Comparison of ENCODE assay signal across 8 cellular contexts in the genomic region with DNA sequence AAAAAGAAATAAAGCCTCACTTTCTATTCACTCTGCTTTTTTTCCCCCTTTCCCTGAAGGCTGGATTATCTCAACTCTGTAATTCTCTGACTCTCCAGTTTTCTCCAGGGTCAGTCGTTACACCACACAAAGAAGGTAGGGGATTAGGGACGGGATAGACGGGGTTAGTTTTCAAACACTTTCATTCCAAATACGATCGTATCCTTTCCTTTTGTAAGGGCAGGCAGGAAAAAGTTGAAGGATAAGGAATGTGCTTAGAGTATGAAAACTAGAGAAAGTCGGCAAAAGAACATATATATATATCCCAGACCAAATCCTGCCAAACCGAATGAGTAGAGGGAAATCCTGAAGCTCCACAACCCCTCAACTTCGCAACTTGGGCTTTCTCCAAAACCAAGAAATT. TPM values are rescaled to one million over a fixed set of nuclear protein-coding genes. Genes with fewer than 3 reads are reported as not detected.
DNase-seq lines count a peak whose midpoint lies in the region; ATAC-seq and TF ChIP-seq lines count a peak whose summit lies in the region.

No MANE protein-coding gene starts in this region.

- ATAC-seq in GM23338 (no peak), T-helper 17 cell (no peak), HG03460 (IDR thresholded peaks at IDR 0.05; ENCODE audit: unreplicated experiment) (no peak)

- H3K27ac Mint-ChIP-seq in GM23338 (peak overlapping the region; percentile 93), T-helper 17 cell (peak overlapping the region; percentile 95)

- H3K9me3 ChIP-seq in T-helper 17 cell (ENCODE audit: control insufficient read depth, low read length, poor library complexity, severe bottlenecking), result no peaks in the 10 kb centered on the region

- no peaks in the 10 kb centered on the region for H3K27me3 ChIP-seq in GM23338 (ENCODE audit: insufficient read depth)

- no peaks in the 10 kb centered on the region for H3K9me3 Mint-ChIP-seq in GM23338

- peak overlapping the region; percentile 72 for H3K4me2 ChIP-seq in GM23338

- peaks cover 29% of the 10 kb centered on the region for H3K36me3 Mint-ChIP-seq in GM23338 (ENCODE audit: low read depth)
- peaks cover 13% of the 10 kb centered on the region for H3K36me3 Mint-ChIP-seq in T-helper 17 cell (ENCODE audit: low read depth)

- H3K4me3 Mint-ChIP-seq in GM23338 (peak overlapping the region; percentile 98), T-helper 17 cell (peak overlapping the region; percentile 98)

- H3K27ac ChIP-seq in GM23338 (ENCODE audit: low read depth), result peak overlapping the region; percentile 60

- H3K4me1 ChIP-seq in GM23338 (ENCODE audit: insufficient read depth), result peaks cover 17% of the 10 kb centered on the region

- H3K27me3 Mint-ChIP-seq in GM23338 (ENCODE audit: insufficient read depth, low read depth, poor library complexity) (peaks cover 3% of the 10 kb centered on the region), T-helper 17 cell (no peaks in the 10 kb centered on the region)

- TF ChIP-seq CTCF in GM23338 (conservative IDR thresholded peaks at IDR 0.05; ENCODE audit: low read depth in 2 of 2) (no peak), fibroblast of the aortic adventitia (IDR thresholded peaks at IDR 0.05; ENCODE audit: insufficient read depth, low read length) (no peak)

- H3K36me3 ChIP-seq in GM23338 (ENCODE audit: insufficient read depth), result peaks cover 13% of the 10 kb centered on the region

- peaks cover 4% of the 10 kb centered on the region; the same call in 1 of the 2 replicates for H3F3A ChIP-seq in GM23338 (replicated peaks; ENCODE audit: low read depth)

- in situ Hi-C loops in KBM-7 (cut with MboI; ENCODE audit: low pct_unique_long_range_greater_than_20kb, low sequenced_read_pairs), result no loop called here

- H3K4me1 Mint-ChIP-seq in GM23338, result peaks cover 30% of the 10 kb centered on the region
- H3K4me1 Mint-ChIP-seq in T-helper 17 cell, result peaks cover 54% of the 10 kb centered on the region

- no peaks in the 10 kb centered on the region for H3K9me2 ChIP-seq in GM23338 (ENCODE audit: insufficient read depth)

- H3K4me3 ChIP-seq in GM23338 (peak overlapping the region; percentile 44), fibroblast of the aortic adventitia (ENCODE audit: low read depth, low read length) (peak overlapping the region; percentile 64), skeletal muscle cell (ENCODE audit: low read depth, low read length) (peak overlapping the region; percentile 97)

- peaks cover 13% of the 10 kb centered on the region; the same call in 1 of the 2 replicates for H4K20me1 ChIP-seq in GM23338 (replicated peaks; ENCODE audit: insufficient read depth)

- H2AFZ ChIP-seq in GM23338, result no peak overlapping the region

- peaks cover 21% of the 10 kb centered on the region for H3K79me2 ChIP-seq in GM23338 (replicated peaks; ENCODE audit: insufficient read depth)

- DNase-seq in GM23338 (ENCODE audit: low spot score) (no peak), T-helper 17 cell (no peak), fibroblast of the aortic adventitia (ENCODE audit: low read depth) (no peak), skeletal muscle cell (ENCODE audit: low read depth) (no peak), dedifferentiated amniotic fluid mesenchymal stem cell (ENCODE audit: extremely low spot score) (no peak), pons (ENCODE audit: low spot score) (no peak), KBM-7 (no peak)

TF ChIP-seq in GM23338, 12 proteins besides CTCF, POLR2A, EP300 and RAD21:
- no peak for TF ChIP-seq ZNF114 (CRISPR knock-in tag; IDR thresholded peaks at IDR 0.05)
- TF ChIP-seq ZNF331 (CRISPR knock-in tag; IDR thresholded peaks at IDR 0.05; ENCODE audit: low read depth), result 0 out of 2 replicates have a peak, but pooled peaks have one; percentile 17

RNA-seq across cellular contexts. Expression of a gene that starts 0.6 kb away (rescaled TPM):
- total RNA-seq in GM23338 (2014; rRNA removed; shearing (Covaris generic)), result 97.2 and 142 TPM in 2 replicates
- polyA plus RNA-seq in GM23338 (2016; fragmentation: Nextera tagmentation; extraction: Ambion mirVana), result 23.3 and 26.2 TPM in 2 replicates
- total RNA-seq in T-helper 17 cell (100 to 1,000 TPM; 178 to 211 TPM), fibroblast of the aortic adventitia (ENCODE audit: low replicate concordance) (207 and 267 TPM in 2 replicates)

RNA-seq across cellular contexts. Expression of a gene that starts 9.4 kb away (rescaled TPM):
- total RNA-seq in GM23338 (2014; rRNA removed; shearing (Covaris generic)), result 4.2 and 5.4 TPM in 2 replicates
- 2.2 and 2.7 TPM in 2 replicates for polyA plus RNA-seq in GM23338 (2016; fragmentation: Nextera tagmentation; extraction: Ambion mirVana)
- total RNA-seq in T-helper 17 cell, result 1 to 10 TPM; 6.8 to 8.7 TPM
- 5.9 and 7.3 TPM in 2 replicates for total RNA-seq in fibroblast of the aortic adventitia (ENCODE audit: low replicate concordance)

RNA-seq across cellular contexts. Expression of a gene that starts 11.1 kb away (rescaled TPM):
- 1,633 and 2,039 TPM in 2 replicates for total RNA-seq in GM23338 (2014; rRNA removed; shearing (Covaris generic))
- 3,858 and 3,875 TPM in 2 replicates for polyA plus RNA-seq in GM23338 (2016; fragmentation: Nextera tagmentation; extraction: Ambion mirVana)
- total RNA-seq in T-helper 17 cell (1,000 to 10,000 TPM; 5,484 to 5,668 TPM), fibroblast of the aortic adventitia (ENCODE audit: low replicate concordance) (2,772 and 12,570 TPM in 2 replicates)

RNA-seq across cellular contexts. Expression of a gene that starts 23.1 kb away (rescaled TPM):
- 231 and 237 TPM in 2 replicates for total RNA-seq in GM23338 (2014; rRNA removed; shearing (Covaris generic))
- polyA plus RNA-seq in GM23338 (2016; fragmentation: Nextera tagmentation; extraction: Ambion mirVana), result 349 and 373 TPM in 2 replicates
- total RNA-seq in T-helper 17 cell (10 to 100 TPM; 62.0 to 76.2 TPM), fibroblast of the aortic adventitia (ENCODE audit: low replicate concordance) (102 and 141 TPM in 2 replicates)

RNA-seq across cellular contexts. Expression of a gene that starts 24.9 kb away (rescaled TPM):
- total RNA-seq in GM23338 (2014; rRNA removed; shearing (Covaris generic)), result 96.9 and 103 TPM in 2 replicates
- 164 and 170 TPM in 2 replicates for polyA plus RNA-seq in GM23338 (2016; fragmentation: Nextera tagmentation; extraction: Ambion mirVana)
- total RNA-seq in T-helper 17 cell (1 to 10 TPM; 5.4 to 9.0 TPM), fibroblast of the aortic adventitia (ENCODE audit: low replicate concordance) (74.2 and 125 TPM in 2 replicates)

Comparison
In these comparisons a context has a peak if more than half of its experiments do, and no peak if none do; other contexts are left out.
1. H3K4me3 ChIP-seq: peak in every context shown above with its lines; median percentile 97 in skeletal muscle cell; 64 in fibroblast of the aortic adventitia; 44 in GM23338.